14 cellular contexts compared by ENCODE assay signal in genomic region chr7:156932006-156932405, GRCh38. TPM values are rescaled to one million over a fixed set of nuclear protein-coding genes. Genes with fewer than 3 reads are reported as not detected.
DNase-seq lines count a peak whose midpoint lies in the region; ATAC-seq and TF ChIP-seq lines count a peak whose summit lies in the region.
"Had no signal": no experiment of that assay in that cellular context is flagged by ENCODE, and none has a peak within 500 bp of the region (broad histone marks: within the 10 kb centered on the region; RNA-seq: fewer than 3 reads in every experiment).

No MANE protein-coding gene starts in this region.

- peak; percentile 51 for DNase-seq in M059J (ENCODE audit: low read depth)
- DNase-seq in brain microvascular endothelial cell = peak; percentile 20
- DNase-seq in left kidney (ENCODE audit: low read depth, low spot score) = peak; percentile 66
- DNase-seq in iPS-NIHi7 (ENCODE audit: extremely low spot score) = no peak
- no peak for DNase-seq in CD1c-positive myeloid dendritic cell (ENCODE audit: extremely low spot score)
- DNase-seq: activated CD4-positive, alpha-beta T cell treated with anti-CD3 and anti-CD28 coated beads for 36 hours; activated T-cell treated with anti-CD3 and anti-CD28 coated beads, Interleukin-2, amount 50 U/mL, for 72 hours; anterior cingulate cortex; C1 segment of cervical spinal cord; NCI-H1048; NK-92 treated with Interleukin-12 subunit alpha and Interleukin-12 subunit beta, amount 100 ng/mL, for 24 hours had no signal

- TF ChIP-seq CTCF in C4-2B (conservative IDR thresholded peaks at IDR 0.05) (no peak), brain microvascular endothelial cell (IDR thresholded peaks at IDR 0.05; ENCODE audit: low read depth, low read length, missing control alignments) (no peak)

- H3K27ac ChIP-seq in C4-2B = peak overlapping the region; percentile 50
- no peak overlapping the region for H3K27ac ChIP-seq in brain microvascular endothelial cell

- no peaks in the 10 kb centered on the region for H3K36me3 ChIP-seq in brain microvascular endothelial cell (replicated peaks)

- ATAC-seq in GM19467 (IDR thresholded peaks at IDR 0.05; ENCODE audit: unreplicated experiment) (no peak), HG02610 (IDR thresholded peaks at IDR 0.05; ENCODE audit: unreplicated experiment) (no peak)
- ATAC-seq: activated CD4-positive, alpha-beta T cell treated with anti-CD3 and anti-CD28 coated beads for 36 hours; activated T-cell treated with anti-CD3 and anti-CD28 coated beads, Interleukin-2, amount 50 U/mL, for 72 hours had no signal

- in situ Hi-C loops in brain microvascular endothelial cell (cut with HindIII; ENCODE audit: low pct_ligation_motif_present, low sequenced_read_pairs) = no loop called here

- no peak overlapping the region for H3K4me3 ChIP-seq in brain microvascular endothelial cell (ENCODE audit: low read depth, low read length)

- no peaks in the 10 kb centered on the region for H3K27me3 ChIP-seq in brain microvascular endothelial cell (replicated peaks)

RNA-seq across cellular contexts. Expression of gene NOM1, which starts 17.5 kb away (rescaled TPM):
- 7.3 and 14.1 TPM in 2 replicates for total RNA-seq in M059J (2014; rRNA removed; shearing (Covaris generic))

RNA-seq across cellular contexts. Expression of gene LMBR1, which starts 39.0 kb away (rescaled TPM):
- 31.1 and 39.9 TPM in 2 replicates for total RNA-seq in M059J (2014; rRNA removed; shearing (Covaris generic))

Comparison
In these comparisons a context has a peak if more than half of its experiments do, and no peak if none do; other contexts are left out.
1. DNase-seq: peak in M059J (single experiment), brain microvascular endothelial cell (single experiment) and left kidney (single experiment); none in iPS-NIHi7 (single experiment) and CD1c-positive myeloid dendritic cell (single experiment).